1 cellular context compared by ENCODE assay signal in genomic region chr2:85843543-85843942, GRCh38.
TF ChIP-seq lines count a peak whose summit lies in the region.

No MANE protein-coding gene starts in this region.

TF ChIP-seq in SK-N-SH treated with all-trans-retinoic acid at 6 μM for 48 hours, 23 proteins besides CTCF, POLR2A, EP300 and RAD21 (continued from another document):
- TF ChIP-seq ZNF70 (CRISPR knock-in tag; IDR thresholded peaks at IDR 0.05) (no peak), TCF4 (CRISPR knock-in tag; IDR thresholded peaks at IDR 0.05; ENCODE audit: borderline replicate concordance) (no peak)
